ENCODE assay signal across 17 cellular contexts in genomic region chr20:61659652-61660346, GRCh38.
DNase-seq lines count a peak whose midpoint lies in the region; ATAC-seq and TF ChIP-seq lines count a peak whose summit lies in the region.
"Had no signal": no experiment of that assay in that cellular context is flagged by ENCODE, and none has a peak within 500 bp of the region (broad histone marks: within the 10 kb centered on the region; RNA-seq: fewer than 3 reads in every experiment).

No MANE protein-coding gene starts in this region.

- no peaks in the 10 kb centered on the region for H4K20me1 ChIP-seq in neural progenitor cell (ENCODE audit: low read depth)

- H3K4me1 ChIP-seq in heart right ventricle (peaks cover 0 to 3% (median 0%) of the 10 kb centered on the region in 9 donors), neural progenitor cell (peaks cover 11% of the 10 kb centered on the region), ascending aorta (no peaks in the 10 kb centered on the region)
- H3K4me1 ChIP-seq: SJCRH30 had no signal

- H3K27me3 Mint-ChIP-seq in WTC11 (ENCODE audit: low read depth) (peaks cover 16% of the 10 kb centered on the region), neural progenitor cell (ENCODE audit: insufficient read depth, low read depth) (peaks cover 2% of the 10 kb centered on the region), glutamatergic neuron (ENCODE audit: unreplicated experiment) (peaks cover 4% of the 10 kb centered on the region)

- H3K36me3 Mint-ChIP-seq in WTC11 (no peaks in the 10 kb centered on the region), neural progenitor cell (no peaks in the 10 kb centered on the region), glutamatergic neuron (ENCODE audit: unreplicated experiment) (no peaks in the 10 kb centered on the region)
- no peaks in the 10 kb centered on the region for H3K36me3 Mint-ChIP-seq in activated naive CD4-positive, alpha-beta T cell treated with anti-CD3 and anti-CD28 coated beads, Interleukin-2, amount 50 U/mL, for 72 hours

- H3K79me2 ChIP-seq in neural progenitor cell (ENCODE audit: low read depth) = no peaks in the 10 kb centered on the region

- H3K9me3 Mint-ChIP-seq in WTC11 = no peaks in the 10 kb centered on the region
- H3K9me3 Mint-ChIP-seq in neural progenitor cell = no peaks in the 10 kb centered on the region
- no peaks in the 10 kb centered on the region for H3K9me3 Mint-ChIP-seq in activated naive CD4-positive, alpha-beta T cell treated with anti-CD3 and anti-CD28 coated beads, Interleukin-2, amount 50 U/mL, for 72 hours
- peaks cover 3% of the 10 kb centered on the region for H3K9me3 Mint-ChIP-seq in glutamatergic neuron (ENCODE audit: unreplicated experiment)

- POLR2A ChIA-PET in WTC11 (lab: Charles Lee) = no interaction called here

- H3K27ac ChIP-seq in heart right ventricle = no peak overlapping the region
- H3K27ac ChIP-seq in neural progenitor cell = no peak overlapping the region
- no peak overlapping the region for H3K27ac ChIP-seq in ascending aorta
- H3K27ac ChIP-seq: KMS-11, SJCRH30 had no signal

- TF ChIP-seq CTCF in heart right ventricle (IDR thresholded peaks at IDR 0.05) (no peak), WTC11 (IDR thresholded peaks at IDR 0.05) (no peak), neural progenitor cell (IDR thresholded peaks at IDR 0.05) (no peak), glutamatergic neuron (IDR thresholded peaks at IDR 0.05; ENCODE audit: partially characterized antibody, unreplicated experiment) (no peak), ascending aorta (IDR thresholded peaks at IDR 0.05) (no peak)

- H3K27ac Mint-ChIP-seq in WTC11 (no peak overlapping the region), neural progenitor cell (peak overlapping the region; percentile 95), glutamatergic neuron (ENCODE audit: unreplicated experiment) (no peak overlapping the region)
- H3K27ac Mint-ChIP-seq in activated naive CD4-positive, alpha-beta T cell treated with anti-CD3 and anti-CD28 coated beads, Interleukin-2, amount 50 U/mL, for 72 hours = no peak overlapping the region

- H3K9ac ChIP-seq in neural progenitor cell = no peak overlapping the region
- H3K9ac ChIP-seq: KMS-11 had no signal

- H2AFZ ChIP-seq in neural progenitor cell (replicated peaks) = no peak overlapping the region

- no peak overlapping the region for H3K4me2 ChIP-seq in neural progenitor cell
- H3K4me2 ChIP-seq: KMS-11 had no signal

- H3K4me1 Mint-ChIP-seq in WTC11 (no peaks in the 10 kb centered on the region), neural progenitor cell (peaks cover 27% of the 10 kb centered on the region), glutamatergic neuron (ENCODE audit: low read depth, unreplicated experiment) (peaks cover 7% of the 10 kb centered on the region)

- H3F3A ChIP-seq in neural progenitor cell (ENCODE audit: low read depth) = no peaks in the 10 kb centered on the region

- ATAC-seq in heart right ventricle (peak in 5 of 8 donors; percentile 22 to 53 (median 31)), WTC11 (peak; percentile 31; the same call in 1 of the 2 replicates)
- ATAC-seq in activated naive CD4-positive, alpha-beta T cell treated with anti-CD3 and anti-CD28 coated beads, Interleukin-2, amount 50 U/mL, for 72 hours = no peak

- H3K36me3 ChIP-seq in heart right ventricle = no peaks in the 10 kb centered on the region
- no peaks in the 10 kb centered on the region for H3K36me3 ChIP-seq in neural progenitor cell
- H3K36me3 ChIP-seq in ascending aorta = no peaks in the 10 kb centered on the region
- H3K36me3 ChIP-seq: SJCRH30 had no signal

- 40 to 45% methylated on average over 20 of the region's 20 CpGs for WGBS in heart right ventricle, 2 donors

- intact Hi-C loops in heart right ventricle (cut with DNase I) = no loop called here
- intact Hi-C loops in cardiac septum (cut with DNase I) = no loop called here
- intact Hi-C loops in ascending aorta (cut with DNase I) = no loop called here

- H3K9me3 ChIP-seq in heart right ventricle (no peaks in the 10 kb centered on the region), neural progenitor cell (ENCODE audit: low read depth) (no peaks in the 10 kb centered on the region), ascending aorta (no peaks in the 10 kb centered on the region)
- H3K9me3 ChIP-seq: SJCRH30 had no signal

- DNase-seq in heart right ventricle (no peak), cardiac septum (ENCODE audit: low spot score) (no peak), NCI-H1105 treated with DMSO at 0.1 percent for 48 hours (lab: John Stamatoyannopoulos, UW) (peak; percentile 78), WTC11 (ENCODE audit: low spot score) (no peak), neural progenitor cell (ENCODE audit: low spot score) (peak; percentile 49), glutamatergic neuron (no peak), ascending aorta (ENCODE audit: low spot score in 2 of 2) (no peak)
- DNase-seq in activated naive CD4-positive, alpha-beta T cell treated with anti-CD3 and anti-CD28 coated beads, Interleukin-2, amount 50 U/mL, for 72 hours (ENCODE audit: low spot score in 2 of 2) = no peak
- DNase-seq: C1 segment of cervical spinal cord, NCI-H1048, NCI-H1694, NCI-H2081 treated with DMSO at 0.1 percent for 48 hours, NCI-H510A treated with DMSO at 0.1 percent for 48 hours, NCI-H82, RPMI8226, SJCRH30 had no signal

- no peak overlapping the region for H3K4me3 ChIP-seq in heart right ventricle
- H3K4me3 ChIP-seq in neural progenitor cell = no peak overlapping the region
- no peak overlapping the region for H3K4me3 ChIP-seq in ascending aorta
- H3K4me3 ChIP-seq: SJCRH30 had no signal

- H3K27me3 ChIP-seq in heart right ventricle (peaks cover 0 to 15% (median 0%) of the 10 kb centered on the region in 7 donors), neural progenitor cell (no peaks in the 10 kb centered on the region), ascending aorta (no peaks in the 10 kb centered on the region)

- CTCF ChIA-PET in WTC11 (lab: Charles Lee) = interaction anchor here (0.7 to 0.8 kb wide), 2 partner anchors 11 to 61 kb away, joined by 3 read pairs; no protein-coding TSS in a partner anchor

- H3K4me3 Mint-ChIP-seq in WTC11 (no peak overlapping the region), neural progenitor cell (no peak overlapping the region), glutamatergic neuron (ENCODE audit: unreplicated experiment) (no peak overlapping the region)

TF ChIP-seq in WTC11, 78 proteins besides CTCF, POLR2A, EP300 and RAD21:
- peak; percentile 42; the same call in 1 of the 2 replicates for TF ChIP-seq ZNF263 (CRISPR knock-in tag; IDR thresholded peaks at IDR 0.05; ENCODE audit: low read depth)
- TF ChIP-seq ZBTB21 (CRISPR knock-in tag; IDR thresholded peaks at IDR 0.05; ENCODE audit: borderline replicate concordance) = no peak
TF ChIP-seq in WTC11: peak in this region for 1.

Comparison
In these comparisons a context has a peak if more than half of its experiments do, and no peak if none do; other contexts are left out.
1. ATAC-seq: peak in heart right ventricle (5 of 8) and WTC11 (single experiment); none in activated naive CD4-positive, alpha-beta T cell treated with anti-CD3 and anti-CD28 coated beads, Interleukin-2, amount 50 U/mL, for 72 hours (0 of 2).
2. DNase-seq: peak in NCI-H1105 treated with DMSO at 0.1 percent for 48 hours (single experiment) and neural progenitor cell (single experiment); none in heart right ventricle (0 of 2), cardiac septum (single experiment), WTC11 (single experiment), activated naive CD4-positive, alpha-beta T cell treated with anti-CD3 and anti-CD28 coated beads, Interleukin-2, amount 50 U/mL, for 72 hours (0 of 2), glutamatergic neuron (single experiment) and ascending aorta (0 of 2).